ENCODE assay signal across 1 cellular context in the genomic region with DNA sequence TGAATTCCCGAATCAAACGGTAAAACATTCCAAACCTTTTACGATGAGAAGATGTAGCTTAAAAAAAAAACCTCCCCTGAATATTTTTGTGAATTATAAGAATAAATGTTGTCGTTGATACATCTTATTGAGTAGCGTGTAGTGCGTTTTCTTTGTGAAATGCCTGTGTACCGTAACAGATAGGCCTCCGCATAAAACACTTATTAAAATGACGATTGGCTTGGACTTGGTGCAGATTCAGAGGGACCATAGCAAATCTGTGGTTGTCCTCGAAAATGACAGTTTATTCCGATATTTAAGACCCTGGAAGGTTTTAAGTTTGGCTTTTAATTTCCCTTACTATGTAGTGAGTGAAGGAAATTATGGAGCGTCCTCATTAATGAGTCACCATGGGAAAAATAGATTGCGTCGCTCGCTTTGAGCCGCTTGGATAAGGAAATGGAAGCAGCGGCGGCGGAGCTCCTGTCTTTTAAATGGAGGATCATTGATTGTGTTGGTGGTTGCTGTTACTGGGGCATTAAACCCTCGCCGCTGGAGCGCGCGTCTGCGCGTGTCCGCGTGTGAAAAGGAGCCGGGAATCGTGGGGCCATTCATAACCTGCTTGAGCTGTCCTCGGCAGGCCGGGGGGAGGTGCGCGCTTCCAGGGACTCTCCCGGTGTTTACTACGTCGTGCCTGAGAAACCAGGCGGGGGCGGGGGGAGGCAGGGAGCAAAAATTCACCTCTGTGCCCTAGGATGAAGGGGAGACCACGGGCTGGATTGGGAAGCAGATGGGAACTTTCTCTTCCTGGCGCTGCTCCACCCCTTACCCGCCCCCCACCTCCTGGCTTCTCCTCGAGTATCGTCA.
TF ChIP-seq lines count a peak whose summit lies in the region.

No MANE protein-coding gene starts in this region.

TF ChIP-seq in SK-N-SH, 30 proteins besides CTCF, POLR2A, EP300 and RAD21 (continued from another document):
- TF ChIP-seq ELF1 (IDR thresholded peaks at IDR 0.05) (0 out of 2 replicates have a peak, but pooled peaks have one; percentile 0), JUND (IDR thresholded peaks at IDR 0.05) (no peak), NRF1 (IDR thresholded peaks at IDR 0.05; ENCODE audit: low read depth, low read length) (peak; percentile 50), GATA2 (CRISPR knock-in tag; IDR thresholded peaks at IDR 0.05) (no peak), FOSL2 (IDR thresholded peaks at IDR 0.05; ENCODE audit: borderline replicate concordance, low read depth) (no peak; the same call in 1 of the 2 replicates), FOXM1 (IDR thresholded peaks at IDR 0.05; ENCODE audit: low read depth) (no peak), NFIC (IDR thresholded peaks at IDR 0.05; ENCODE audit: borderline replicate concordance) (0 out of 2 replicates have a peak, but pooled peaks have one; percentile 26), SIN3A (IDR thresholded peaks at IDR 0.05; ENCODE audit: borderline replicate concordance, low read depth, low read length) (peak; percentile 67; the same call in 1 of the 2 replicates), CHD2 (IDR thresholded peaks at IDR 0.05; ENCODE audit: low read length, partially characterized antibody) (no peak), EZH2phosphoT487 (IDR thresholded peaks at IDR 0.05; ENCODE audit: borderline replicate concordance, low read depth) (no peak), TAF1 (IDR thresholded peaks at IDR 0.05; ENCODE audit: borderline replicate concordance, low read depth, low read length) (peak; percentile 72), MEF2A (IDR thresholded peaks at IDR 0.05; ENCODE audit: borderline replicate concordance, low read depth) (no peak), RCOR1 (IDR thresholded peaks at IDR 0.05; ENCODE audit: low read length) (0 out of 2 replicates have a peak, but pooled peaks have one; percentile 38), RFX5 (IDR thresholded peaks at IDR 0.05; ENCODE audit: low read length) (no peak; the same call in 1 of the 2 replicates), TCF12 (IDR thresholded peaks at IDR 0.05) (no peak), GABPA (IDR thresholded peaks at IDR 0.05; ENCODE audit: low read depth) (no peak), SMC3 (IDR thresholded peaks at IDR 0.05; ENCODE audit: low read depth, low read length) (no peak), POLR2AphosphoS5 (IDR thresholded peaks at IDR 0.05; ENCODE audit: low read depth, low read length) (peak; percentile 39; the same call in 1 of the 2 replicates), YY1 (IDR thresholded peaks at IDR 0.05; ENCODE audit: low read depth) (no peak), RXRA (IDR thresholded peaks at IDR 0.05; ENCODE audit: borderline replicate concordance, low read depth) (0 out of 2 replicates have a peak, but pooled peaks have one; percentile 13), FOXJ3 (CRISPR knock-in tag; IDR thresholded peaks at IDR 0.05) (peak; percentile 73)
- TF ChIP-seq, protein P1, sequence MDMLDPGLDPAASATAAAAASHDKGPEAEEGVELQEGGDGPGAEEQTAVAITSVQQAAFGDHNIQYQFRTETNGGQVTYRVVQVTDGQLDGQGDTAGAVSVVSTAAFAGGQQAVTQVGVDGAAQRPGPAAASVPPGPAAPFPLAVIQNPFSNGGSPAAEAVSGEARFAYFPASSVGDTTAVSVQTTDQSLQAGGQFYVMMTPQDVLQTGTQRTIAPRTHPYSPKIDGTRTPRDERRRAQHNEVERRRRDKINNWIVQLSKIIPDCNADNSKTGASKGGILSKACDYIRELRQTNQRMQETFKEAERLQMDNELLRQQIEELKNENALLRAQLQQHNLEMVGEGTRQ (IDR thresholded peaks at IDR 0.05; ENCODE audit: borderline replicate concordance, low read depth, low read length) = no peak
- TF ChIP-seq, protein P2, sequence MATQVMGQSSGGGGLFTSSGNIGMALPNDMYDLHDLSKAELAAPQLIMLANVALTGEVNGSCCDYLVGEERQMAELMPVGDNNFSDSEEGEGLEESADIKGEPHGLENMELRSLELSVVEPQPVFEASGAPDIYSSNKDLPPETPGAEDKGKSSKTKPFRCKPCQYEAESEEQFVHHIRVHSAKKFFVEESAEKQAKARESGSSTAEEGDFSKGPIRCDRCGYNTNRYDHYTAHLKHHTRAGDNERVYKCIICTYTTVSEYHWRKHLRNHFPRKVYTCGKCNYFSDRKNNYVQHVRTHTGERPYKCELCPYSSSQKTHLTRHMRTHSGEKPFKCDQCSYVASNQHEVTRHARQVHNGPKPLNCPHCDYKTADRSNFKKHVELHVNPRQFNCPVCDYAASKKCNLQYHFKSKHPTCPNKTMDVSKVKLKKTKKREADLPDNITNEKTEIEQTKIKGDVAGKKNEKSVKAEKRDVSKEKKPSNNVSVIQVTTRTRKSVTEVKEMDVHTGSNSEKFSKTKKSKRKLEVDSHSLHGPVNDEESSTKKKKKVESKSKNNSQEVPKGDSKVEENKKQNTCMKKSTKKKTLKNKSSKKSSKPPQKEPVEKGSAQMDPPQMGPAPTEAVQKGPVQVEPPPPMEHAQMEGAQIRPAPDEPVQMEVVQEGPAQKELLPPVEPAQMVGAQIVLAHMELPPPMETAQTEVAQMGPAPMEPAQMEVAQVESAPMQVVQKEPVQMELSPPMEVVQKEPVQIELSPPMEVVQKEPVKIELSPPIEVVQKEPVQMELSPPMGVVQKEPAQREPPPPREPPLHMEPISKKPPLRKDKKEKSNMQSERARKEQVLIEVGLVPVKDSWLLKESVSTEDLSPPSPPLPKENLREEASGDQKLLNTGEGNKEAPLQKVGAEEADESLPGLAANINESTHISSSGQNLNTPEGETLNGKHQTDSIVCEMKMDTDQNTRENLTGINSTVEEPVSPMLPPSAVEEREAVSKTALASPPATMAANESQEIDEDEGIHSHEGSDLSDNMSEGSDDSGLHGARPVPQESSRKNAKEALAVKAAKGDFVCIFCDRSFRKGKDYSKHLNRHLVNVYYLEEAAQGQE (IDR thresholded peaks at IDR 0.05; ENCODE audit: low read depth, low read length) = no peak
- TF ChIP-seq, protein P3, sequence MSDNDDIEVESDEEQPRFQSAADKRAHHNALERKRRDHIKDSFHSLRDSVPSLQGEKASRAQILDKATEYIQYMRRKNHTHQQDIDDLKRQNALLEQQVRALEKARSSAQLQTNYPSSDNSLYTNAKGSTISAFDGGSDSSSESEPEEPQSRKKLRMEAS (IDR thresholded peaks at IDR 0.05; ENCODE audit: low read depth) = no peak; the same call in 1 of the 2 replicates
- TF ChIP-seq, protein P4, sequence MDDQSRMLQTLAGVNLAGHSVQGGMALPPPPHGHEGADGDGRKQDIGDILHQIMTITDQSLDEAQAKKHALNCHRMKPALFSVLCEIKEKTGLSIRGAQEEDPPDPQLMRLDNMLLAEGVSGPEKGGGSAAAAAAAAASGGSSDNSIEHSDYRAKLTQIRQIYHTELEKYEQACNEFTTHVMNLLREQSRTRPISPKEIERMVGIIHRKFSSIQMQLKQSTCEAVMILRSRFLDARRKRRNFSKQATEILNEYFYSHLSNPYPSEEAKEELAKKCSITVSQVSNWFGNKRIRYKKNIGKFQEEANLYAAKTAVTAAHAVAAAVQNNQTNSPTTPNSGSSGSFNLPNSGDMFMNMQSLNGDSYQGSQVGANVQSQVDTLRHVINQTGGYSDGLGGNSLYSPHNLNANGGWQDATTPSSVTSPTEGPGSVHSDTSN (IDR thresholded peaks at IDR 0.05) = peak; percentile 38
- TF ChIP-seq, protein P5, sequence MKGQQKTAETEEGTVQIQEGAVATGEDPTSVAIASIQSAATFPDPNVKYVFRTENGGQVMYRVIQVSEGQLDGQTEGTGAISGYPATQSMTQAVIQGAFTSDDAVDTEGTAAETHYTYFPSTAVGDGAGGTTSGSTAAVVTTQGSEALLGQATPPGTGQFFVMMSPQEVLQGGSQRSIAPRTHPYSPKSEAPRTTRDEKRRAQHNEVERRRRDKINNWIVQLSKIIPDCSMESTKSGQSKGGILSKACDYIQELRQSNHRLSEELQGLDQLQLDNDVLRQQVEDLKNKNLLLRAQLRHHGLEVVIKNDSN (IDR thresholded peaks at IDR 0.05; ENCODE audit: borderline replicate concordance, low read depth) = no peak
- TF ChIP-seq, protein P6, sequence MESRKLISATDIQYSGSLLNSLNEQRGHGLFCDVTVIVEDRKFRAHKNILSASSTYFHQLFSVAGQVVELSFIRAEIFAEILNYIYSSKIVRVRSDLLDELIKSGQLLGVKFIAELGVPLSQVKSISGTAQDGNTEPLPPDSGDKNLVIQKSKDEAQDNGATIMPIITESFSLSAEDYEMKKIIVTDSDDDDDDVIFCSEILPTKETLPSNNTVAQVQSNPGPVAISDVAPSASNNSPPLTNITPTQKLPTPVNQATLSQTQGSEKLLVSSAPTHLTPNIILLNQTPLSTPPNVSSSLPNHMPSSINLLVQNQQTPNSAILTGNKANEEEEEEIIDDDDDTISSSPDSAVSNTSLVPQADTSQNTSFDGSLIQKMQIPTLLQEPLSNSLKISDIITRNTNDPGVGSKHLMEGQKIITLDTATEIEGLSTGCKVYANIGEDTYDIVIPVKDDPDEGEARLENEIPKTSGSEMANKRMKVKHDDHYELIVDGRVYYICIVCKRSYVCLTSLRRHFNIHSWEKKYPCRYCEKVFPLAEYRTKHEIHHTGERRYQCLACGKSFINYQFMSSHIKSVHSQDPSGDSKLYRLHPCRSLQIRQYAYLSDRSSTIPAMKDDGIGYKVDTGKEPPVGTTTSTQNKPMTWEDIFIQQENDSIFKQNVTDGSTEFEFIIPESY (IDR thresholded peaks at IDR 0.05; ENCODE audit: borderline replicate concordance, low read depth) = no peak
